In the genomic region with DNA sequence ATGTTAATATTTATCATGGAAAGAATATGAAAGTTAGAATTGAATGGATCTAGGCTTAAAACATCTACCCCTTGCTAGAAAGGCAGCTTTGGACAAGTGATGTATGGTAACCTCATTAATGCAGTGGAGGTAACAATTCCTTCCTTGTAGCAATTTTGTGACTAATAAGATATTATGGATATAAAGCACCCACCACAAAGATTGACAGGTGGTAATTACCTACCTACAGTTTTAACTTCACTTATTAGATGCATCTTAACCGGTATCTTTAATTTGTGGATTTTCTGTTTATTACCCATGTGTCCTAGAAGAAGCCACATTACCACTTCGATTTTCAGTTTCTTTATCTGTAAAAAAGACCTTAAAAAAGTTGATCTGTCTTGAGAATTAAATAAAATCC, we compare ENCODE assay signal across 35 cellular contexts.
"Had no signal": no experiment of that assay in that cellular context is flagged by ENCODE, and none has a peak within 500 bp of the region (broad histone marks: within the 10 kb centered on the region; RNA-seq: fewer than 3 reads in every experiment).

No MANE protein-coding gene starts in this region.

- H3K4me3 Mint-ChIP-seq: activated B cell treated with CpG ODN at 0.5 μM for 24 hours; activated CD4-positive, alpha-beta memory T cell treated with anti-CD3 and anti-CD28 coated beads for 36 hours; activated CD4-positive, alpha-beta T cell treated with anti-CD3 and anti-CD28 coated beads, Interleukin-2, amount 10 ng/mL, durations not matched to agents 24 days and 14 days; activated CD8-positive, alpha-beta T cell treated with anti-CD3 and anti-CD28 coated beads for 36 hours; activated naive CD4-positive, alpha-beta T cell treated with anti-CD3 and anti-CD28 coated beads for 36 hours; activated naive CD8-positive, alpha-beta T cell treated with anti-CD3 and anti-CD28 coated beads for 36 hours; activated T-cell treated with anti-CD3 and anti-CD28 coated beads, Interleukin-2, amount 50 U/mL, for 4 hours; activated T-cell treated with anti-CD3 and anti-CD28 coated beads, Interleukin-2, amount 50 U/mL, for 72 hours; activated T-helper 1 cell treated with anti-CD3 and anti-CD28 coated beads, Interleukin-12 subunit alpha, Interleukin-12 subunit beta, Interleukin-2, Interleukin-4 antibody, amounts not matched to agents 30 ng/mL and 10 ng/mL and 1 ng/mL, durations not matched to agents 14 hours and 24 hours and 36 hours; activated T-helper 17 cell treated with anti-CD3 and anti-CD28 coated beads, Interleukin-2, amount 50 U/mL, for 72 hours; T-helper 2 cell treated with Interferon-gamma antibody and Interleukin-4, amounts not matched to agents 5 μg/mL and 100 μg/mL, for 36 hours had no signal

- DNase-seq: activated B cell treated with CpG ODN at 0.5 μM for 24 hours; activated CD4-positive, alpha-beta memory T cell treated with anti-CD3 and anti-CD28 coated beads for 36 hours; activated CD4-positive, alpha-beta T cell treated with anti-CD3 and anti-CD28 coated beads for 4 hours; activated CD4-positive, alpha-beta T cell treated with anti-CD3 and anti-CD28 coated beads, Interleukin-2, amount 10 ng/mL, durations not matched to agents 24 days and 14 days; activated CD4-positive, alpha-beta T cell treated with anti-CD3 and anti-CD28 coated beads, Interleukin-2, amount 50 U/mL, for 1 hour; activated CD4-positive, alpha-beta T cell treated with anti-CD3 and anti-CD28 coated beads, Interleukin-2, amount 50 U/mL, for 4 hours; activated CD4-positive, CD25-positive, alpha-beta regulatory T cell treated with anti-CD3 and anti-CD28 coated beads, Interleukin-2, amount 50 U/mL, for 72 hours; activated CD8-positive, alpha-beta memory T cell treated with anti-CD3 and anti-CD28 coated beads, Interleukin-2, amount 50 U/mL, for 4 hours; activated CD8-positive, alpha-beta T cell treated with anti-CD3 and anti-CD28 coated beads for 36 hours; activated effector memory CD4-positive, alpha-beta T cell treated with anti-CD3 and anti-CD28 coated beads, Interleukin-2, amount 50 U/mL, for 16 hours; activated gamma-delta T cell treated with Interleukin-2 at 50 U/mL for 16 hours; activated naive CD4-positive, alpha-beta T cell; activated naive CD4-positive, alpha-beta T cell treated with anti-CD3 and anti-CD28 coated beads for 36 hours; activated naive CD4-positive, alpha-beta T cell treated with anti-CD3 and anti-CD28 coated beads, Interleukin-2, amount 50 U/mL, for 16 hours; activated naive CD8-positive, alpha-beta T cell treated with anti-CD3 and anti-CD28 coated beads for 36 hours; activated T-cell treated with anti-CD3 and anti-CD28 coated beads for 4 hours; activated T-cell treated with anti-CD3 and anti-CD28 coated beads, Interleukin-2, amount 50 U/mL, for 1 hour; activated T-cell treated with anti-CD3 and anti-CD28 coated beads, Interleukin-2, amount 50 U/mL, for 4 hours; activated T-cell treated with anti-CD3 and anti-CD28 coated beads, Interleukin-2, amount 50 U/mL, for 72 hours; adrenal gland; amniotic stem cell; aorta; body of pancreas; brain microvascular endothelial cell; central memory CD4-positive, alpha-beta T cell; T-helper 2 cell; T-helper 9 cell had no signal

- H3K4me3 ChIP-seq: adrenal gland, body of pancreas, breast epithelium had no signal

- H3K4me1 Mint-ChIP-seq: activated B cell treated with CpG ODN at 0.5 μM for 24 hours; activated CD4-positive, alpha-beta T cell treated with anti-CD3 and anti-CD28 coated beads, Interleukin-2, amount 10 ng/mL, durations not matched to agents 24 days and 14 days; activated naive CD8-positive, alpha-beta T cell treated with anti-CD3 and anti-CD28 coated beads for 36 hours; activated T-helper 17 cell treated with anti-CD3 and anti-CD28 coated beads, Interleukin-2, amount 50 U/mL, for 72 hours had no signal

- H3K36me3 ChIP-seq: adrenal gland, brain microvascular endothelial cell, breast epithelium had no signal

- H3K27me3 Mint-ChIP-seq: activated B cell treated with CpG ODN at 0.5 μM for 24 hours; activated CD4-positive, alpha-beta memory T cell treated with anti-CD3 and anti-CD28 coated beads for 36 hours; activated CD4-positive, alpha-beta T cell treated with anti-CD3 and anti-CD28 coated beads, Interleukin-2, amount 10 ng/mL, durations not matched to agents 24 days and 14 days; activated CD8-positive, alpha-beta T cell treated with anti-CD3 and anti-CD28 coated beads for 36 hours; activated naive CD8-positive, alpha-beta T cell treated with anti-CD3 and anti-CD28 coated beads for 36 hours; activated T-helper 17 cell treated with anti-CD3 and anti-CD28 coated beads, Interleukin-2, amount 50 U/mL, for 72 hours had no signal

- H3K4me1 ChIP-seq: adrenal gland, body of pancreas, breast epithelium had no signal

- H3K9me3 ChIP-seq: adrenal gland, body of pancreas, breast epithelium had no signal

- H3K27ac Mint-ChIP-seq: activated B cell treated with CpG ODN at 0.5 μM for 24 hours; activated CD4-positive, alpha-beta memory T cell treated with anti-CD3 and anti-CD28 coated beads for 36 hours; activated CD4-positive, alpha-beta T cell treated with anti-CD3 and anti-CD28 coated beads, Interleukin-2, amount 10 ng/mL, durations not matched to agents 24 days and 14 days; activated CD8-positive, alpha-beta T cell treated with anti-CD3 and anti-CD28 coated beads for 36 hours; activated naive CD4-positive, alpha-beta T cell treated with anti-CD3 and anti-CD28 coated beads for 36 hours; activated naive CD4-positive, alpha-beta T cell treated with anti-CD3 and anti-CD28 coated beads, Interleukin-2, amount 50 U/mL, for 72 hours; activated naive CD8-positive, alpha-beta T cell treated with anti-CD3 and anti-CD28 coated beads for 36 hours; activated T-cell treated with anti-CD3 and anti-CD28 coated beads, Interleukin-2, amount 50 U/mL, for 72 hours; activated T-helper 1 cell treated with anti-CD3 and anti-CD28 coated beads, Interleukin-12 subunit alpha, Interleukin-12 subunit beta, Interleukin-2, Interleukin-4 antibody, amounts not matched to agents 30 ng/mL and 10 ng/mL and 1 ng/mL, durations not matched to agents 14 hours and 24 hours and 36 hours; activated T-helper 17 cell treated with anti-CD3 and anti-CD28 coated beads, Interleukin-2, amount 50 U/mL, for 72 hours; T-helper 2 cell treated with Interferon-gamma antibody and Interleukin-4, amounts not matched to agents 5 μg/mL and 100 μg/mL, for 36 hours had no signal

- H3K9me3 Mint-ChIP-seq: activated B cell treated with CpG ODN at 0.5 μM for 24 hours; activated CD4-positive, alpha-beta T cell treated with anti-CD3 and anti-CD28 coated beads, Interleukin-2, amount 10 ng/mL, durations not matched to agents 24 days and 14 days; activated T-helper 1 cell treated with anti-CD3 and anti-CD28 coated beads, Interleukin-12 subunit alpha, Interleukin-12 subunit beta, Interleukin-2, Interleukin-4 antibody, amounts not matched to agents 30 ng/mL and 10 ng/mL and 1 ng/mL, durations not matched to agents 14 hours and 24 hours and 36 hours had no signal

- FAIRE-seq: astrocyte, TTC549 had no signal

- ATAC-seq: activated CD8-positive, alpha-beta T cell treated with anti-CD3 and anti-CD28 coated beads for 36 hours; activated naive CD4-positive, alpha-beta T cell treated with anti-CD3 and anti-CD28 coated beads, Interleukin-2, amount 50 U/mL, for 72 hours; activated T-cell treated with anti-CD3 and anti-CD28 coated beads, Interleukin-2, amount 50 U/mL, for 4 hours; activated T-cell treated with anti-CD3 and anti-CD28 coated beads, Interleukin-2, amount 50 U/mL, for 72 hours; activated T-helper 17 cell treated with anti-CD3 and anti-CD28 coated beads, Interleukin-2, amount 50 U/mL, for 72 hours; body of pancreas had no signal

- H3K27ac ChIP-seq: adrenal gland, body of pancreas, brain microvascular endothelial cell, breast epithelium, VCaP had no signal

- H3K27me3 ChIP-seq: adrenal gland, body of pancreas, brain microvascular endothelial cell, breast epithelium had no signal

- H3K36me3 Mint-ChIP-seq: activated CD4-positive, alpha-beta memory T cell treated with anti-CD3 and anti-CD28 coated beads for 36 hours; activated naive CD8-positive, alpha-beta T cell treated with anti-CD3 and anti-CD28 coated beads for 36 hours had no signal
